1 cellular context compared by ENCODE assay signal in the genomic region with DNA sequence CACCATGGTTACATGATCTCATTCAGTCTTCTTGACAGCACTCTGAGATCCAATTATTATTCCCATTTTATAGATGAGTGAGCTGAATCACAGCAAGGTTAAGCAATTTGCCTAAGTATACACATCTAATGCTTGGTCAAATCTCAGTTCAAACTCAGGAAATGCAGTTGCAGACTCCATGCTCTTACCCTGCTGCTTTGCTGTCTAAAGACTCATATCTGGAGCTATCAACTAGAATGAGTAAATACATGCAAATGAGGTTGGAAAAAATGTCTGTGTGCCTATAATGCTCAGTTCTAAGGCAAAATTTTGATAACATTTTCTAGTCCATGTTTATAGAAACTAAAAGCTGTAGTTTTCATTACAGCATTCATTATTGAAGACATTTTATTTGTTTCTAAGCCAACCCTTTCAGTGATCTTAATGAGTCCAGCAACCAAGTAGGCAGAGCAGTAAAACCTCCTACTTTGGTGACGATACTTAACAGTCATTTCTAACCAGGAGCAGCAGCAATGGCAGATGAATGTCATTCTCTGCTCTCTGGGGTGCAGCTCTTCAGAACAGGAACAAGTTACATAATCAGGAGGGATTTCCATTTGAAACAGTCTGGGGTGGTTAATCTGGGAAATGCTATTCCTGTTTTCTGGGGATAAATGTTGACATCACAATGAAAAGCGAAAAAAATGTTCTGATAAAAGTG.
TF ChIP-seq lines count a peak whose summit lies in the region.

No MANE protein-coding gene starts in this region.

TF ChIP-seq in K562, 482 proteins besides CTCF, POLR2A, EP300 and RAD21 (continued from another document):
- TF ChIP-seq, protein P1, sequence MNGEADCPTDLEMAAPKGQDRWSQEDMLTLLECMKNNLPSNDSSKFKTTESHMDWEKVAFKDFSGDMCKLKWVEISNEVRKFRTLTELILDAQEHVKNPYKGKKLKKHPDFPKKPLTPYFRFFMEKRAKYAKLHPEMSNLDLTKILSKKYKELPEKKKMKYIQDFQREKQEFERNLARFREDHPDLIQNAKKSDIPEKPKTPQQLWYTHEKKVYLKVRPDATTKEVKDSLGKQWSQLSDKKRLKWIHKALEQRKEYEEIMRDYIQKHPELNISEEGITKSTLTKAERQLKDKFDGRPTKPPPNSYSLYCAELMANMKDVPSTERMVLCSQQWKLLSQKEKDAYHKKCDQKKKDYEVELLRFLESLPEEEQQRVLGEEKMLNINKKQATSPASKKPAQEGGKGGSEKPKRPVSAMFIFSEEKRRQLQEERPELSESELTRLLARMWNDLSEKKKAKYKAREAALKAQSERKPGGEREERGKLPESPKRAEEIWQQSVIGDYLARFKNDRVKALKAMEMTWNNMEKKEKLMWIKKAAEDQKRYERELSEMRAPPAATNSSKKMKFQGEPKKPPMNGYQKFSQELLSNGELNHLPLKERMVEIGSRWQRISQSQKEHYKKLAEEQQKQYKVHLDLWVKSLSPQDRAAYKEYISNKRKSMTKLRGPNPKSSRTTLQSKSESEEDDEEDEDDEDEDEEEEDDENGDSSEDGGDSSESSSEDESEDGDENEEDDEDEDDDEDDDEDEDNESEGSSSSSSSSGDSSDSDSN (IDR thresholded peaks at IDR 0.05; ENCODE audit: borderline replicate concordance in 1 of 2, low read depth in 2 of 2, low read length in 2 of 2), result no peak
- TF ChIP-seq ZNF133 (CRISPR knock-in tag; IDR thresholded peaks at IDR 0.05), result no peak
- TF ChIP-seq EZH2 (IDR thresholded peaks at IDR 0.05; ENCODE audit: borderline replicate concordance, low read depth, low read length), result no peak
- no peak for TF ChIP-seq GABPB2 (CRISPR knock-in tag; conservative IDR thresholded peaks at IDR 0.05)
- no peak for TF ChIP-seq SIN3A (IDR thresholded peaks at IDR 0.05; ENCODE audit: borderline replicate concordance in 2 of 2, control insufficient read depth in 1 of 2, low read depth in 2 of 2, low read length in 2 of 2)
